In genomic region chr20:17617868-17618672, GRCh38 we compare ENCODE assay signal across 11 cellular contexts. TPM values are rescaled to one million over a fixed set of nuclear protein-coding genes. Genes with fewer than 3 reads are reported as not detected.
A peak's percentile ranks its signal among the peaks of the same experiment; 100 is the strongest.
DNase-seq lines count a peak whose midpoint lies in the region; ATAC-seq, FAIRE-seq and TF ChIP-seq lines count a peak whose summit lies in the region.
"Had no signal": no experiment of that assay in that cellular context is flagged by ENCODE, and none has a peak within 500 bp of the region (broad histone marks: within the 10 kb centered on the region; RNA-seq: fewer than 3 reads in every experiment).

No MANE protein-coding gene starts in this region.

- 96% methylated on average over 19 of the region's 20 CpGs for WGBS in HepG2 (ENCODE audit: low lambda C conversion rate)

- BruUV-seq in HepG2 (replicated peaks; lab: Mats Ljungman, UMichigan) = no TSS peak

- H4K20me1 ChIP-seq in HepG2 (ENCODE audit: insufficient read depth, low read length) = peaks cover 36% of the 10 kb centered on the region; the same call in 1 of the 2 replicates

- no peak overlapping the region for H3K9ac ChIP-seq in HepG2 (ENCODE audit: insufficient read depth, low read depth, low read length)

- no peak overlapping the region for H3K4me3 ChIP-seq in HepG2 (replicated peaks in 1 of 3; ENCODE audit: insufficient read depth in 1 of 3, low read depth in 2 of 3, low read length in 3 of 3)

- intact Hi-C loops in activated B cell treated with CpG ODN at 0.5 μM for 24 hours (cut with micrococcal nuclease) = loop anchor here (1.0 to 5.0 kb wide), 3 partner anchors 46 to 113 kb away; partner anchors contain the start of gene DSTN
- intact Hi-C loops in HepG2 (cut with micrococcal nuclease; ENCODE audit: unreplicated experiment) = loop anchor here (1.0 kb wide), 2 partner anchors 81 to 113 kb away; no protein-coding TSS in a partner anchor

- peaks cover 5% of the 10 kb centered on the region for H3K4me1 ChIP-seq in HepG2 (ENCODE audit: insufficient read depth, low read length)

- FAIRE-seq in GM12892 (lab: Jason Lieb, UNC) (no peak), HepG2 (lab: Jason Lieb, UNC) (no peak), D721Med (lab: Jason Lieb, UNC) (no peak)

- in situ Hi-C loops in HepG2 (cut with HindIII; ENCODE audit: extremely low pct_ligation_motif_present, low pct_unique_long_range_greater_than_20kb) = no loop called here

- ATAC-seq in activated B cell treated with CpG ODN at 0.5 μM for 24 hours (ENCODE audit: low read depth) (no peak), HepG2 (no peak), HG02610 (IDR thresholded peaks at IDR 0.05; ENCODE audit: unreplicated experiment) (no peak)

- peaks cover 41% of the 10 kb centered on the region for H3K36me3 Mint-ChIP-seq in activated B cell treated with CpG ODN at 0.5 μM for 24 hours (ENCODE audit: low read depth)

- H3K27ac Mint-ChIP-seq in activated B cell treated with CpG ODN at 0.5 μM for 24 hours = no peak overlapping the region
- H3K27ac Mint-ChIP-seq: activated T-cell treated with anti-CD3 and anti-CD28 coated beads, Interleukin-2, amount 50 U/mL, for 24 hours; T-helper 2 cell treated with Interferon-gamma antibody and Interleukin-4, amounts not matched to agents 5 μg/mL and 100 μg/mL, for 36 hours had no signal

- H3K4me2 ChIP-seq in HepG2 (ENCODE audit: low read depth, low read length) = no peak overlapping the region

- no peaks in the 10 kb centered on the region for H3K9me3 Mint-ChIP-seq in activated B cell treated with CpG ODN at 0.5 μM for 24 hours
- H3K9me3 Mint-ChIP-seq: activated T-cell treated with anti-CD3 and anti-CD28 coated beads, Interleukin-2, amount 50 U/mL, for 24 hours; T-helper 2 cell treated with Interferon-gamma antibody and Interleukin-4, amounts not matched to agents 5 μg/mL and 100 μg/mL, for 36 hours had no signal

- H3K4me1 Mint-ChIP-seq in activated B cell treated with CpG ODN at 0.5 μM for 24 hours = peaks cover 2% of the 10 kb centered on the region

- H3K27ac ChIP-seq in 22Rv1 = no peak overlapping the region
- H3K27ac ChIP-seq in HepG2 (ENCODE audit: extremely low read length, insufficient read depth, low read length) = no peak overlapping the region
- H3K27ac ChIP-seq: C4-2B had no signal

- no peaks in the 10 kb centered on the region for H3K27me3 ChIP-seq in HepG2 (ENCODE audit: control insufficient read depth in 1 of 2, insufficient read depth in 2 of 2, low read length in 2 of 2)

- TF ChIP-seq POLR2A in GM12892 (IDR thresholded peaks at IDR 0.05; ENCODE audit: low read depth, low read length) (no peak), HepG2 (IDR thresholded peaks at IDR 0.05; ENCODE audit: insufficient read depth in 1 of 2, low read depth in 2 of 2, low read length in 2 of 2) (no peak; a peak in 2 of 4 replicates)

- H3K9me3 ChIP-seq in HepG2 (ENCODE audit: low read length) = no peaks in the 10 kb centered on the region

- no peak overlapping the region for H2AFZ ChIP-seq in HepG2 (ENCODE audit: low read length)

- TF ChIP-seq CTCF in 22Rv1 (IDR thresholded peaks at IDR 0.05) = peak; percentile 45
- no peak for TF ChIP-seq CTCF in activated B cell treated with CpG ODN at 0.5 μM for 24 hours (IDR thresholded peaks at IDR 0.05)
- TF ChIP-seq CTCF in HepG2 (CRISPR knock-in tag; IDR thresholded peaks at IDR 0.05) = no peak
- TF ChIP-seq CTCF in D721Med (IDR thresholded peaks at IDR 0.05; ENCODE audit: insufficient read depth, missing control alignments) = no peak

- CTCF ChIA-PET in activated B cell treated with CpG ODN at 0.5 μM for 24 hours (lab: Charles Lee) (interaction anchor here (0.9 to 2.7 kb wide), 4 partner anchors 81 to 114 kb away, joined by 3 to 13 read pairs (median 5); no protein-coding TSS in a partner anchor), HepG2 (lab: Yijun Ruan, JAX; ENCODE audit: low intra/inter-chr PET ratio, low total read pairs) (interaction anchor here (1.5 to 3.3 kb wide), 2 partner anchors 81 to 113 kb away, joined by 6 to 47 read pairs; no protein-coding TSS in a partner anchor)

- no peak for TF ChIP-seq EP300 in HepG2 (IDR thresholded peaks at IDR 0.05; ENCODE audit: low read depth in 2 of 2, low read length in 2 of 2)
- no peak for TF ChIP-seq EP300 in HepG2 (CRISPR knock-in tag; IDR thresholded peaks at IDR 0.05; ENCODE audit: borderline replicate concordance)

- DNase-seq in GM12892 (ENCODE audit: insufficient read length) (peak; percentile 5), activated B cell treated with CpG ODN at 0.5 μM for 24 hours (peak; percentile 11), HepG2 (ENCODE audit: low spot score) (no peak), NCI-H2081 treated with DMSO at 0.1 percent for 48 hours (lab: John Stamatoyannopoulos, UW) (no peak), D721Med (ENCODE audit: insufficient read length, low spot score) (no peak)
- DNase-seq in stimulated activated CD4-positive, alpha-beta T cell treated with anti-CD3 and anti-CD28 coated beads, Interleukin-2, amount 100 ng/mL, for 48 hours = no peak

- H3K36me3 ChIP-seq in HepG2 (replicated peaks in 1 of 2; ENCODE audit: control insufficient read depth in 1 of 2, insufficient read depth in 2 of 2, low read length in 2 of 2) = peaks cover 79 to 91% of the 10 kb centered on the region in 2 experiments

- POLR2A ChIA-PET in activated B cell treated with CpG ODN at 0.5 μM for 24 hours (lab: Charles Lee) (no interaction called here), HepG2 (lab: Yijun Ruan, JAX) (interaction anchor here (0.6 to 1.3 kb wide), 2 partner anchors 43 to 65 kb away, joined by 3 read pairs; partner anchors contain the start of gene RRBP1)

- H3K4me3 Mint-ChIP-seq in activated B cell treated with CpG ODN at 0.5 μM for 24 hours = no peak overlapping the region
- H3K4me3 Mint-ChIP-seq: activated T-cell treated with anti-CD3 and anti-CD28 coated beads, Interleukin-2, amount 50 U/mL, for 24 hours; T-helper 2 cell treated with Interferon-gamma antibody and Interleukin-4, amounts not matched to agents 5 μg/mL and 100 μg/mL, for 36 hours had no signal

- no peak for TF ChIP-seq RAD21 in HepG2 (CRISPR knock-in tag; IDR thresholded peaks at IDR 0.05)

- no peaks in the 10 kb centered on the region for H3K27me3 Mint-ChIP-seq in activated B cell treated with CpG ODN at 0.5 μM for 24 hours
- H3K27me3 Mint-ChIP-seq: activated T-cell treated with anti-CD3 and anti-CD28 coated beads, Interleukin-2, amount 50 U/mL, for 24 hours had no signal

- H3K79me2 ChIP-seq in HepG2 (ENCODE audit: insufficient read depth, low read length) = no peaks in the 10 kb centered on the region

TF ChIP-seq in HepG2, 621 proteins besides CTCF, POLR2A, EP300 and RAD21 (continues in another document):
- TF ChIP-seq SALL1 (CRISPR knock-in tag; IDR thresholded peaks at IDR 0.05) (0 out of 2 replicates have a peak, but pooled peaks have one; percentile 13), NR0B2 (CRISPR knock-in tag; IDR thresholded peaks at IDR 0.05) (0 out of 2 replicates have a peak, but pooled peaks have one; percentile 42), POLR2G (IDR thresholded peaks at IDR 0.05; ENCODE audit: low read depth, low read length) (peak; percentile 21), KLF11 (CRISPR knock-in tag; IDR thresholded peaks at IDR 0.05) (no peak), ZBTB39 (CRISPR knock-in tag; IDR thresholded peaks at IDR 0.05) (no peak), SSRP1 (CRISPR knock-in tag; IDR thresholded peaks at IDR 0.05) (0 out of 2 replicates have a peak, but pooled peaks have one; percentile 33)

RNA-seq across cellular contexts. Expression of gene DSTN, which starts 48.2 kb away (rescaled TPM):
- 46.9 TPM for polyA plus RNA-seq in GM12892 (2012; ENCODE audit: missing spikeins)
- 14.4 and 20.1 TPM in 2 replicates for total RNA-seq in activated B cell treated with CpG ODN at 0.5 μM for 24 hours
- total RNA-seq in HepG2 (2016; rRNA removed; fragmentation: Illumina TruSeq; extraction: Trizol) = 106 and 164 TPM in 2 replicates
- 28.2 and 36.3 TPM in 2 replicates for total RNA-seq in HepG2 (2016; cell fraction: cytosol; rRNA removed; fragmentation: Illumina TruSeq; extraction: Trizol; ENCODE audit: low read depth)
- total RNA-seq in HepG2 (2016; cell fraction: insoluble cytoplasmic fraction; rRNA removed; fragmentation: Illumina TruSeq; extraction: Trizol) = 120 and 172 TPM in 2 replicates
- total RNA-seq in HepG2 (2016; cell fraction: membrane; rRNA removed; fragmentation: Illumina TruSeq; extraction: Trizol) = 94.4 and 96.0 TPM in 2 replicates
- total RNA-seq in HepG2 (2016; cell fraction: nucleus; rRNA removed; fragmentation: Illumina TruSeq; extraction: Trizol) = 46.1 and 50.0 TPM in 2 replicates
- polyA plus RNA-seq in HepG2 (2011; rRNA removed) = 21.8 and 27.6 TPM in 2 replicates
- polyA plus RNA-seq in HepG2 (2011; cell fraction: cytosol; rRNA removed) = 11.0 and 20.0 TPM in 2 replicates
- 8.1 and 11.6 TPM in 2 replicates for polyA plus RNA-seq in HepG2 (2011; cell fraction: nucleus; rRNA removed)
- 74.6 and 95.1 TPM in 2 replicates for polyA plus RNA-seq in HepG2 (2012)
- polyA plus RNA-seq in HepG2 (2016; cell fraction: cytosol; fragmentation: Illumina TruSeq; extraction: Trizol; ENCODE audit: low read depth) = 77.0 and 95.4 TPM in 2 replicates
- 263 and 281 TPM in 2 replicates for polyA plus RNA-seq in HepG2 (2016; cell fraction: insoluble cytoplasmic fraction; fragmentation: Illumina TruSeq; extraction: Trizol; ENCODE audit: low read depth)
- polyA plus RNA-seq in HepG2 (2016; cell fraction: membrane; fragmentation: Illumina TruSeq; extraction: Trizol; ENCODE audit: low read depth) = 120 and 139 TPM in 2 replicates
- 108 and 109 TPM in 2 replicates for polyA plus RNA-seq in HepG2 (2016; cell fraction: nucleus; fragmentation: Illumina TruSeq; extraction: Trizol; ENCODE audit: insufficient read depth, low read depth)
- polyA minus RNA-seq in HepG2 (2011; rRNA and poly(A)+ RNA removed; ENCODE audit: low replicate concordance) = 1.3 and 4.9 TPM in 2 replicates
- polyA minus RNA-seq in HepG2 (2011; cell fraction: cytosol; rRNA and poly(A)+ RNA removed) = 15.3 and 15.9 TPM in 2 replicates
- polyA minus RNA-seq in HepG2 (2011; cell fraction: nucleus; rRNA and poly(A)+ RNA removed) = 5.8 and 7.6 TPM in 2 replicates

Comparison
In these comparisons a context has a peak if more than half of its experiments do, and no peak if none do; other contexts are left out.
1. DNase-seq: peak in GM12892 (single experiment) and activated B cell treated with CpG ODN at 0.5 μM for 24 hours (single experiment); none in HepG2 (single experiment), NCI-H2081 treated with DMSO at 0.1 percent for 48 hours (single experiment), D721Med (single experiment) and stimulated activated CD4-positive, alpha-beta T cell treated with anti-CD3 and anti-CD28 coated beads, Interleukin-2, amount 100 ng/mL, for 48 hours (0 of 2).